ENCODE assay signal across 9 cellular contexts in the genomic region with DNA sequence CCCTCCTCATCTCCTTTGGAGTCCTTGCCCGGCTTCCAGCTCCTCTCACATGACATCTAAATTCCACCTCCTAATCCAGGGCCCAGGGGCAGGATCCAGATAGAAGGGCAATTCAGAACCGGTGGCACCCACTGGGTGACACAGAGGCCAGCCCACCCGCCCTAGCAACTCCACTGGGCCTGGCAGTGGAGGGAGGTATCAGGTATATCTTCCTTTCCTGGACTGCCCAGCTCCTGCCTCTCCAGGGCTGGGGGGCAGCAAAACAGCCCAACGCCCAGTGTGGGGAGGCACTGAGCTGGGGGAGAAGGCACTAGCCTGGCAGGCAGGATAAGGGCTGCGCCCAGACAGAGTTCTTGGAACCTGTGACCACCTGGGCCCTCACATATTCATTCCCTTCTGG. TPM values are rescaled to one million over a fixed set of nuclear protein-coding genes. Genes with fewer than 3 reads are reported as not detected.
DNase-seq lines count a peak whose midpoint lies in the region; TF ChIP-seq lines count a peak whose summit lies in the region.
"Had no signal": no experiment of that assay in that cellular context is flagged by ENCODE, and none has a peak within 500 bp of the region (broad histone marks: within the 10 kb centered on the region; RNA-seq: fewer than 3 reads in every experiment).

No MANE protein-coding gene starts in this region.

- H3K14ac ChIP-seq in mesenchymal stem cell (ENCODE audit: low read length in 2 of 2), result peak overlapping the region; percentile 57 to 62

- H3K4me3 ChIP-seq in mesenchymal stem cell (ENCODE audit: insufficient read depth in 1 of 2, low read depth in 1 of 2, low read length in 2 of 2) (peak overlapping the region in 1 of 2 experiments; percentile 21), thymus (ENCODE audit: low read length) (no peak overlapping the region)

- peak overlapping the region; percentile 99 for H2BK15ac ChIP-seq in mesenchymal stem cell (ENCODE audit: low read depth, poor library complexity, severe bottlenecking)

- H3K9me3 ChIP-seq in mesenchymal stem cell (ENCODE audit: control insufficient read depth, low read length) (no peaks in the 10 kb centered on the region), thymus (ENCODE audit: control insufficient read depth) (no peaks in the 10 kb centered on the region)

- H2BK120ac ChIP-seq in mesenchymal stem cell (ENCODE audit: low read depth, low read length), result peak overlapping the region; percentile 81

- peak overlapping the region; percentile 97 to 99 for H3K18ac ChIP-seq in mesenchymal stem cell (ENCODE audit: low read depth in 1 of 2, low read length in 2 of 2)

- peak overlapping the region; percentile 92 to 97 for H3K4ac ChIP-seq in mesenchymal stem cell (ENCODE audit: low read depth in 1 of 2, low read length in 2 of 2)

- peak overlapping the region; percentile 100 for H4K91ac ChIP-seq in mesenchymal stem cell (ENCODE audit: low read length)

- no peak overlapping the region for H2BK5ac ChIP-seq in mesenchymal stem cell (ENCODE audit: low read depth, low read length, poor library complexity, severe bottlenecking)

- peaks cover 4% of the 10 kb centered on the region for H3K36me3 Mint-ChIP-seq in T-helper 2 cell treated with Interferon-gamma antibody and Interleukin-4, amounts not matched to agents 5 μg/mL and 100 μg/mL, for 36 hours (ENCODE audit: low read depth)
- H3K36me3 Mint-ChIP-seq in chondrocyte (ENCODE audit: low read depth), result no peaks in the 10 kb centered on the region
- peaks cover 6% of the 10 kb centered on the region for H3K36me3 Mint-ChIP-seq in progenitor cell of endocrine pancreas (ENCODE audit: insufficient read depth)

- no peak overlapping the region for H3K4me2 ChIP-seq in mesenchymal stem cell (ENCODE audit: low read length, poor library complexity, severe bottlenecking)

- H2AK5ac ChIP-seq in mesenchymal stem cell (ENCODE audit: low read length, severe bottlenecking), result peak overlapping the region; percentile 85

- H3K79me1 ChIP-seq in mesenchymal stem cell (replicated peaks; ENCODE audit: low read length, poor library complexity, severe bottlenecking), result peaks cover 8% of the 10 kb centered on the region

- H3K9ac ChIP-seq in mesenchymal stem cell (ENCODE audit: low read length), result peak overlapping the region; percentile 76

- H3K27ac ChIP-seq in mesenchymal stem cell (ENCODE audit: low read length, poor library complexity, severe bottlenecking) (no peak overlapping the region), thymus (ENCODE audit: low read depth) (peak overlapping the region; percentile 66)

- TF ChIP-seq CTCF in chondrocyte (IDR thresholded peaks at IDR 0.05) (no peak), progenitor cell of endocrine pancreas (IDR thresholded peaks at IDR 0.05; ENCODE audit: unreplicated experiment) (no peak)

- no peaks in the 10 kb centered on the region for H3K27me3 Mint-ChIP-seq in T-helper 2 cell treated with Interferon-gamma antibody and Interleukin-4, amounts not matched to agents 5 μg/mL and 100 μg/mL, for 36 hours (ENCODE audit: low read depth)
- H3K27me3 Mint-ChIP-seq in chondrocyte (ENCODE audit: low read depth) (no peaks in the 10 kb centered on the region), progenitor cell of endocrine pancreas (no peaks in the 10 kb centered on the region)

- H2BK12ac ChIP-seq in mesenchymal stem cell (ENCODE audit: low read length in 2 of 2), result peak overlapping the region; percentile 97 to 98

- peak overlapping the region; percentile 75 for H3K27ac Mint-ChIP-seq in T-helper 2 cell treated with Interferon-gamma antibody and Interleukin-4, amounts not matched to agents 5 μg/mL and 100 μg/mL, for 36 hours
- H3K27ac Mint-ChIP-seq in chondrocyte (ENCODE audit: unreplicated experiment) (peak overlapping the region; percentile 41), progenitor cell of endocrine pancreas (no peak overlapping the region)

- peak overlapping the region; percentile 94 for H4K8ac ChIP-seq in mesenchymal stem cell (ENCODE audit: low read length)

- H3K27me3 ChIP-seq in mesenchymal stem cell (ENCODE audit: control insufficient read depth in 1 of 2, insufficient read depth in 1 of 2, low read length in 2 of 2), result no peaks in the 10 kb centered on the region
- H3K27me3 ChIP-seq in thymus (ENCODE audit: control insufficient read depth, insufficient read depth), result no peaks in the 10 kb centered on the region

- H2AFZ ChIP-seq in mesenchymal stem cell (ENCODE audit: low read depth, low read length), result no peak overlapping the region

- H3K9me3 Mint-ChIP-seq in T-helper 2 cell treated with Interferon-gamma antibody and Interleukin-4, amounts not matched to agents 5 μg/mL and 100 μg/mL, for 36 hours, result no peaks in the 10 kb centered on the region
- H3K9me3 Mint-ChIP-seq in chondrocyte (ENCODE audit: low read depth) (no peaks in the 10 kb centered on the region), progenitor cell of endocrine pancreas (ENCODE audit: low read depth) (peaks cover 3% of the 10 kb centered on the region)

- H3K23ac ChIP-seq in mesenchymal stem cell (ENCODE audit: low read length in 2 of 2), result peak overlapping the region in 1 of 2 experiments; percentile 66

- no peak for DNase-seq in T-helper 2 cell treated with Interferon-gamma antibody and Interleukin-4, amounts not matched to agents 5 μg/mL and 100 μg/mL, for 36 hours (ENCODE audit: low spot score)
- DNase-seq in T-helper 2 cell, result no peak
- peak; percentile 42 for DNase-seq in chondrocyte (ENCODE audit: low spot score)
- no peak for DNase-seq in mesenchymal stem cell
- DNase-seq in progenitor cell of endocrine pancreas (ENCODE audit: low spot score, unreplicated experiment), result no peak
- DNase-seq in NOMO-1 treated with DMSO at 0.1 percent for 48 hours (lab: John Stamatoyannopoulos, UW; ENCODE audit: unreplicated experiment), result no peak
- DNase-seq in activated effector memory CD4-positive, alpha-beta T cell treated with anti-CD3 and anti-CD28 coated beads, Interleukin-2, amount 50 U/mL, for 16 hours, result no peak
- DNase-seq: NCI-H1417 treated with DMSO at 0.1 percent for 48 hours had no signal

- H3K4me1 Mint-ChIP-seq in T-helper 2 cell treated with Interferon-gamma antibody and Interleukin-4, amounts not matched to agents 5 μg/mL and 100 μg/mL, for 36 hours (ENCODE audit: low read depth), result peaks cover 40% of the 10 kb centered on the region
- H3K4me1 Mint-ChIP-seq in chondrocyte (ENCODE audit: low read depth), result peaks cover 59% of the 10 kb centered on the region
- H3K4me1 Mint-ChIP-seq in progenitor cell of endocrine pancreas (ENCODE audit: low read depth), result peaks cover 13% of the 10 kb centered on the region

- no peak overlapping the region for H3K4me3 Mint-ChIP-seq in T-helper 2 cell treated with Interferon-gamma antibody and Interleukin-4, amounts not matched to agents 5 μg/mL and 100 μg/mL, for 36 hours
- H3K4me3 Mint-ChIP-seq in chondrocyte (ENCODE audit: unreplicated experiment) (no peak overlapping the region), progenitor cell of endocrine pancreas (ENCODE audit: low read depth) (no peak overlapping the region)

- H3K36me3 ChIP-seq in mesenchymal stem cell (ENCODE audit: control insufficient read depth in 1 of 2, insufficient read depth in 2 of 2, low read depth in 1 of 2, low read length in 2 of 2) (peaks cover 7 to 12% of the 10 kb centered on the region in 2 experiments), thymus (ENCODE audit: control insufficient read depth, insufficient read depth) (peaks cover 22% of the 10 kb centered on the region)

- WGBS in mesenchymal stem cell, result 84% methylated on average over 4 of the region's 5 CpGs
- 96% methylated on average over 5 of the region's 5 CpGs for WGBS in thymus

- H3K4me1 ChIP-seq in mesenchymal stem cell (ENCODE audit: control insufficient read depth, insufficient read depth, low read depth, low read length), result peaks cover 56% of the 10 kb centered on the region
- H3K4me1 ChIP-seq in thymus (ENCODE audit: control insufficient read depth, insufficient read depth, low read length), result peaks cover 18% of the 10 kb centered on the region

RNA-seq across cellular contexts. Expression of gene TRIM8, which starts 10.4 kb away (rescaled TPM):
- total RNA-seq in chondrocyte (40.3 to 74.4 TPM (median 66.8 TPM) in 3 replicates), progenitor cell of endocrine pancreas (66.1 and 69.1 TPM in 2 replicates)
- polyA plus RNA-seq in mesenchymal stem cell (2013, experiment 1 of 2), result 113 TPM
- 115 TPM for polyA plus RNA-seq in mesenchymal stem cell (2013, experiment 2 of 2)
- polyA plus RNA-seq in thymus, result 65.5 TPM
